Comparison of ENCODE assay signal across 10 cellular contexts in the genomic region with DNA sequence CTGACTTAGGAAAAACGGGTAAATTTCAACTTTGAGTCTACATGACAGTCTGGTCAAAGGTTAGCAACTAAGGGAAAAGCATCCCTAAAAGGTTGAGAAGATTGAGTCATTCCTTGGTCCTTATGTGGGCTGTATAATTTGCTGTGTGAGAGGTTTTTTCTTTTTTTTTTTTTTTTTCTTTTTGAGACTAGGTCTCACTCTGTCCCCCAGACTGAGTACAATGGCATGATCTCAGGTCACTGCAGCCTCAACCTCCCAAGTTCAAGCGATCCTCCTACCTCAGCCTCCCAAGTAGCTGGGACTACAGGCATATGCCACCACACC.
DNase-seq lines count a peak whose midpoint lies in the region; ATAC-seq and TF ChIP-seq lines count a peak whose summit lies in the region.
"Had no signal": no experiment of that assay in that cellular context is flagged by ENCODE, and none has a peak within 500 bp of the region (broad histone marks: within the 10 kb centered on the region; RNA-seq: fewer than 3 reads in every experiment).

No MANE protein-coding gene starts in this region.

- DNase-seq in activated T-cell treated with anti-CD3 and anti-CD28 coated beads, Interleukin-2, amount 50 U/mL, for 24 hours = no peak
- DNase-seq in activated T-cell treated with anti-CD3 and anti-CD28 coated beads, Interleukin-2, amount 50 U/mL, for 1 hour = no peak
- no peak for DNase-seq in activated CD8-positive, alpha-beta T cell treated with anti-CD3 and anti-CD28 coated beads, Interleukin-2, amount 10 ng/mL, durations not matched to agents 7 days and 5 days
- DNase-seq in left lung = no peak
- DNase-seq in tibial artery = no peak
- no peak for DNase-seq in BE2C
- DNase-seq: activated CD4-positive, alpha-beta T cell treated with anti-CD3 and anti-CD28 coated beads, Interleukin-2, amount 50 U/mL, for 4 hours; effector CD8-positive, alpha-beta T cell had no signal

- TF ChIP-seq CTCF in left lung (IDR thresholded peaks at IDR 0.05) (no peak), tibial artery (IDR thresholded peaks at IDR 0.05) (no peak), BE2C (IDR thresholded peaks at IDR 0.05; ENCODE audit: low read depth, low read length) (no peak)

- H3K4me1 Mint-ChIP-seq in activated T-cell treated with anti-CD3 and anti-CD28 coated beads, Interleukin-2, amount 50 U/mL, for 24 hours (ENCODE audit: low read depth) = peaks cover 56% of the 10 kb centered on the region
- H3K4me1 Mint-ChIP-seq in activated CD8-positive, alpha-beta T cell treated with anti-CD3 and anti-CD28 coated beads, Interleukin-2, amount 10 ng/mL, durations not matched to agents 7 days and 5 days (ENCODE audit: low read depth) = peaks cover 50% of the 10 kb centered on the region

- no peaks in the 10 kb centered on the region for H3K27me3 Mint-ChIP-seq in activated T-cell treated with anti-CD3 and anti-CD28 coated beads, Interleukin-2, amount 50 U/mL, for 24 hours
- no peaks in the 10 kb centered on the region for H3K27me3 Mint-ChIP-seq in activated CD8-positive, alpha-beta T cell treated with anti-CD3 and anti-CD28 coated beads, Interleukin-2, amount 10 ng/mL, durations not matched to agents 7 days and 5 days (ENCODE audit: low read depth)

- no peaks in the 10 kb centered on the region for H3K9me3 ChIP-seq in left lung
- no peaks in the 10 kb centered on the region for H3K9me3 ChIP-seq in tibial artery
- H3K9me3 ChIP-seq in BE2C = no peaks in the 10 kb centered on the region

- no peaks in the 10 kb centered on the region for H3K36me3 ChIP-seq in left lung
- no peaks in the 10 kb centered on the region for H3K36me3 ChIP-seq in tibial artery
- no peaks in the 10 kb centered on the region for H3K36me3 ChIP-seq in BE2C

- peak overlapping the region; percentile 83 for H3K27ac Mint-ChIP-seq in activated T-cell treated with anti-CD3 and anti-CD28 coated beads, Interleukin-2, amount 50 U/mL, for 24 hours
- peak overlapping the region; percentile 92 for H3K27ac Mint-ChIP-seq in activated CD8-positive, alpha-beta T cell treated with anti-CD3 and anti-CD28 coated beads, Interleukin-2, amount 10 ng/mL, durations not matched to agents 7 days and 5 days

- no peaks in the 10 kb centered on the region for H3K9me3 Mint-ChIP-seq in activated T-cell treated with anti-CD3 and anti-CD28 coated beads, Interleukin-2, amount 50 U/mL, for 24 hours
- H3K9me3 Mint-ChIP-seq in activated CD8-positive, alpha-beta T cell treated with anti-CD3 and anti-CD28 coated beads, Interleukin-2, amount 10 ng/mL, durations not matched to agents 7 days and 5 days (ENCODE audit: insufficient read depth) = no peaks in the 10 kb centered on the region

- intact Hi-C loops in left lung (cut with DNase I) = no loop called here
- intact Hi-C loops in tibial artery (cut with DNase I; ENCODE audit: low total_unique reads) = no loop called here

- no peaks in the 10 kb centered on the region for H3K27me3 ChIP-seq in left lung
- H3K27me3 ChIP-seq in tibial artery = no peaks in the 10 kb centered on the region
- H3K27me3 ChIP-seq in BE2C = no peaks in the 10 kb centered on the region

- H3K4me3 Mint-ChIP-seq in activated T-cell treated with anti-CD3 and anti-CD28 coated beads, Interleukin-2, amount 50 U/mL, for 24 hours = peak overlapping the region; percentile 62
- no peak overlapping the region for H3K4me3 Mint-ChIP-seq in activated CD8-positive, alpha-beta T cell treated with anti-CD3 and anti-CD28 coated beads, Interleukin-2, amount 10 ng/mL, durations not matched to agents 7 days and 5 days

- POLR2A ChIA-PET in activated CD8-positive, alpha-beta T cell treated with anti-CD3 and anti-CD28 coated beads, Interleukin-2, amount 10 ng/mL, durations not matched to agents 7 days and 5 days (lab: Charles Lee) = no interaction called here

- CTCF ChIA-PET in activated CD8-positive, alpha-beta T cell treated with anti-CD3 and anti-CD28 coated beads, Interleukin-2, amount 10 ng/mL, durations not matched to agents 7 days and 5 days (lab: Charles Lee) = interaction anchor here (1.5 to 3.9 kb wide), 2 partner anchors 10 to 44 kb away, joined by 3 to 54 read pairs; no protein-coding TSS in a partner anchor

- H3K27ac ChIP-seq in left lung = peak overlapping the region; percentile 58 to 65
- H3K27ac ChIP-seq in tibial artery = peak overlapping the region; percentile 81 to 83

- no peak for ATAC-seq in activated CD8-positive, alpha-beta T cell treated with anti-CD3 and anti-CD28 coated beads, Interleukin-2, amount 10 ng/mL, durations not matched to agents 7 days and 5 days
- ATAC-seq in left lung (no peak), GM19467 (IDR thresholded peaks at IDR 0.05; ENCODE audit: unreplicated experiment) (no peak), HG03432 (IDR thresholded peaks at IDR 0.05; ENCODE audit: unreplicated experiment) (no peak)

- H3K4me3 ChIP-seq in left lung (no peak overlapping the region), tibial artery (no peak overlapping the region), BE2C (ENCODE audit: low read depth, low read length) (no peak overlapping the region)

- H3K4me1 ChIP-seq in left lung (peaks cover 19 to 45% of the 10 kb centered on the region in 2 donors), tibial artery (peaks cover 4 to 56% (median 26%) of the 10 kb centered on the region in 4 donors), BE2C (peaks cover 25% of the 10 kb centered on the region)

- H3K36me3 Mint-ChIP-seq in activated T-cell treated with anti-CD3 and anti-CD28 coated beads, Interleukin-2, amount 50 U/mL, for 24 hours (ENCODE audit: low read depth) = peaks cover 11% of the 10 kb centered on the region
- H3K36me3 Mint-ChIP-seq in activated CD8-positive, alpha-beta T cell treated with anti-CD3 and anti-CD28 coated beads, Interleukin-2, amount 10 ng/mL, durations not matched to agents 7 days and 5 days (ENCODE audit: low read depth) = peaks cover 6% of the 10 kb centered on the region
